Comparison of ENCODE assay signal across 20 cellular contexts in the genomic region with DNA sequence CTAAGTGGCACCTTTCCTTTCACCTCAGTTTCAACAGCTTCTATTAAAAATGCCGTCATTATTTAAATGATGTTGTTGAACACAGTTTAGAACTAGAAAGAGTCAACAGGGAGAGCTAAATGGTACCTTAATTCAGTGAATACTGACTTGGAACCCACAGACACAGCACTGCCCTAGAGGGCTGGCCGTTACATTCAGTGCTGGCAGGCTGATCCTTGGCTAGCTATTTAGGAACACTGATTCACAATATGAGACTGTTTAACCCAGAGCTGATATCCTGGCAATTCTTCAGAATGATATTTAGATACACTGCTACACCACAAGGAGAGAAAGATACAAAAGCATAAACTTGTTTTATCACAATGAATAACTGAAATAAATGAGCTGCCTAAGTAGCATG. TPM values are rescaled to one million over a fixed set of nuclear protein-coding genes. Genes with fewer than 3 reads are reported as not detected.
"Had no signal": no experiment of that assay in that cellular context is flagged by ENCODE, and none has a peak within 500 bp of the region (broad histone marks: within the 10 kb centered on the region; RNA-seq: fewer than 3 reads in every experiment).

No MANE protein-coding gene starts in this region.

- H3K4me3 ChIP-seq: hepatocyte, lower lobe of right lung, tibial nerve had no signal

- H3K4me3 Mint-ChIP-seq: activated CD4-positive, alpha-beta memory T cell treated with anti-CD3 and anti-CD28 coated beads for 36 hours; activated naive CD4-positive, alpha-beta T cell treated with anti-CD3 and anti-CD28 coated beads for 36 hours; activated naive CD8-positive, alpha-beta T cell treated with anti-CD3 and anti-CD28 coated beads, Interleukin-2, amount 50 U/mL, for 24 hours; brain; mesothelial cell of epicardium; nephron; WTC11 had no signal

- H3K4me1 Mint-ChIP-seq: activated naive CD8-positive, alpha-beta T cell treated with anti-CD3 and anti-CD28 coated beads, Interleukin-2, amount 50 U/mL, for 24 hours; brain; mesothelial cell of epicardium; nephron; WTC11 had no signal

- H3K27ac ChIP-seq: hepatocyte, lower lobe of right lung, parathyroid adenoma, tibial nerve had no signal

- H3K79me2 ChIP-seq: hepatocyte, parathyroid adenoma had no signal

- H3K9me3 Mint-ChIP-seq: activated CD4-positive, alpha-beta memory T cell treated with anti-CD3 and anti-CD28 coated beads for 36 hours; activated naive CD4-positive, alpha-beta T cell treated with anti-CD3 and anti-CD28 coated beads for 36 hours; activated naive CD8-positive, alpha-beta T cell treated with anti-CD3 and anti-CD28 coated beads, Interleukin-2, amount 50 U/mL, for 24 hours; mesothelial cell of epicardium; nephron; WTC11 had no signal

- H3K27ac Mint-ChIP-seq: activated CD4-positive, alpha-beta memory T cell treated with anti-CD3 and anti-CD28 coated beads for 36 hours; activated naive CD4-positive, alpha-beta T cell treated with anti-CD3 and anti-CD28 coated beads for 36 hours; activated naive CD8-positive, alpha-beta T cell treated with anti-CD3 and anti-CD28 coated beads, Interleukin-2, amount 50 U/mL, for 24 hours; brain; mesothelial cell of epicardium; nephron; WTC11 had no signal

- ATAC-seq: activated naive CD8-positive, alpha-beta T cell treated with anti-CD3 and anti-CD28 coated beads, Interleukin-2, amount 50 U/mL, for 24 hours; lower lobe of right lung; stimulated activated naive CD8-positive, alpha-beta T cell treated with anti-CD3 and anti-CD28 coated beads, Interleukin-15, Interleukin-2, amounts not matched to agents 100 U/mL and 50 U/mL, for 24 hours; WTC11 had no signal

- H3K27me3 ChIP-seq: hepatocyte, tibial nerve had no signal

- H3K9ac ChIP-seq: parathyroid adenoma, SK-N-SH had no signal

- H3K9me3 ChIP-seq: lower lobe of right lung, SK-N-SH, tibial nerve had no signal

- H3K27me3 Mint-ChIP-seq: activated CD4-positive, alpha-beta memory T cell treated with anti-CD3 and anti-CD28 coated beads for 36 hours; activated naive CD8-positive, alpha-beta T cell treated with anti-CD3 and anti-CD28 coated beads, Interleukin-2, amount 50 U/mL, for 24 hours; brain had no signal

- DNase-seq: activated CD4-positive, alpha-beta memory T cell treated with anti-CD3 and anti-CD28 coated beads for 36 hours; activated CD4-positive, alpha-beta T cell treated with anti-CD3 and anti-CD28 coated beads for 4 hours; activated naive CD4-positive, alpha-beta T cell treated with anti-CD3 and anti-CD28 coated beads for 36 hours; activated naive CD8-positive, alpha-beta T cell treated with anti-CD3 and anti-CD28 coated beads, Interleukin-2, amount 50 U/mL, for 24 hours; anterior cingulate cortex; caudate nucleus; lower lobe of right lung; SK-N-SH; stimulated activated CD8-positive, alpha-beta memory T cell treated with anti-CD3 and anti-CD28 coated beads, Interleukin-4, amount 100 ng/mL, for 48 hours; stimulated activated naive CD8-positive, alpha-beta T cell treated with anti-CD3 and anti-CD28 coated beads, Interleukin-15, Interleukin-2, amounts not matched to agents 100 U/mL and 50 U/mL, for 24 hours; substantia nigra had no signal

- H3K4me1 ChIP-seq: lower lobe of right lung, parathyroid adenoma, tibial nerve had no signal

- H3K4me2 ChIP-seq: hepatocyte, SK-N-SH had no signal

- H2AFZ ChIP-seq: hepatocyte, parathyroid adenoma had no signal

RNA-seq across cellular contexts. Expression of gene PPEF2, which starts 51.3 kb away (rescaled TPM):
- total RNA-seq: hepatocyte, lower lobe of right lung, mesothelial cell of epicardium, renal cortical epithelial cell, WTC11 had no signal
- polyA plus RNA-seq: esophagus, hepatocyte, SK-N-SH had no signal

RNA-seq across cellular contexts. Expression of gene CXCL9, which starts 53.8 kb away (rescaled TPM):
- total RNA-seq: hepatocyte, mesothelial cell of epicardium, renal cortical epithelial cell had no signal
- polyA plus RNA-seq: hepatocyte, SK-N-SH had no signal
